ENCODE assay signal across 28 cellular contexts in the genomic region with DNA sequence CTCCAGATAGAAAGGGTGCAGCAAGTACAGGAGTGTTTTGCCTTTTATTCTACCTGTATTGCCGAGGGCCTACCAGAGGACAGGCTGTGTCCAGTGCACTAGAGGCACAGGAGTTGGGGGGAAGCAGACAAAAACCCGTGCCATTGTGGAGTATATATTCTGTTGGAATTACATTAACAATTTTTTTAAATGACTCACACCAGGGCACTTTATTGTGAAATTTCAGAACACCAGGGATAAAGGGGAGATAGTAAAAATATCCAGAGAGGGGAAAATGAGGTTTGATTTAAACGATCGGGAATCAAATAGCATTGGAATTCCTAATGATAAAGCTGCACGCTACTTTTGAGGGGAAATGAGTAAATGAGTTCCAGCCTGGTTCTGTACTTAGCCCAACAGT.
"Had no signal": no experiment of that assay in that cellular context is flagged by ENCODE, and none has a peak within 500 bp of the region (broad histone marks: within the 10 kb centered on the region; RNA-seq: fewer than 3 reads in every experiment).

No MANE protein-coding gene starts in this region.

- H3K9me3 Mint-ChIP-seq: activated CD4-positive, alpha-beta memory T cell treated with anti-CD3 and anti-CD28 coated beads, Interleukin-2, amount 10 ng/mL, durations not matched to agents 7 days and 5 days; activated CD4-positive, alpha-beta T cell treated with anti-CD3 and anti-CD28 coated beads, Interleukin-2, amount 10 ng/mL, durations not matched to agents 7 days and 5 days; activated T-cell treated with anti-CD3 and anti-CD28 coated beads, Interleukin-2, amount 50 U/mL, for 24 hours; mesothelial cell of epicardium; WTC11 had no signal

- H3K4me3 Mint-ChIP-seq: activated CD4-positive, alpha-beta memory T cell treated with anti-CD3 and anti-CD28 coated beads, Interleukin-2, amount 10 ng/mL, durations not matched to agents 7 days and 5 days; activated CD4-positive, alpha-beta T cell treated with anti-CD3 and anti-CD28 coated beads, Interleukin-2, amount 10 ng/mL, durations not matched to agents 7 days and 5 days; activated T-cell treated with anti-CD3 and anti-CD28 coated beads, Interleukin-2, amount 50 U/mL, for 24 hours; mesothelial cell of epicardium; naive B cell; WTC11 had no signal

- H3K27me3 Mint-ChIP-seq: activated CD4-positive, alpha-beta memory T cell treated with anti-CD3 and anti-CD28 coated beads, Interleukin-2, amount 10 ng/mL, durations not matched to agents 7 days and 5 days; activated CD4-positive, alpha-beta T cell treated with anti-CD3 and anti-CD28 coated beads, Interleukin-2, amount 10 ng/mL, durations not matched to agents 7 days and 5 days; activated T-cell treated with anti-CD3 and anti-CD28 coated beads, Interleukin-2, amount 50 U/mL, for 24 hours; naive B cell; progenitor cell of endocrine pancreas had no signal

- DNase-seq: activated CD4-positive, alpha-beta memory T cell treated with anti-CD3 and anti-CD28 coated beads, Interleukin-2, amount 10 ng/mL, durations not matched to agents 7 days and 5 days; activated CD4-positive, alpha-beta T cell treated with anti-CD3 and anti-CD28 coated beads for 1 hour; activated CD4-positive, alpha-beta T cell treated with anti-CD3 and anti-CD28 coated beads, Interleukin-2, amount 10 ng/mL, durations not matched to agents 7 days and 5 days; activated CD8-positive, alpha-beta memory T cell treated with anti-CD3 and anti-CD28 coated beads, Interleukin-2, amount 50 U/mL, for 48 hours; activated gamma-delta T cell; activated naive CD4-positive, alpha-beta T cell treated with anti-CD3 and anti-CD28 coated beads, Interleukin-2, amount 50 U/mL, for 16 hours; activated T-cell treated with anti-CD3 and anti-CD28 coated beads, Interleukin-2, amount 50 U/mL, for 24 hours; anterior cingulate cortex; gastrocnemius medialis; left cardiac atrium; mammary epithelial cell; naive B cell; ovary; retina; stimulated activated CD4-positive, alpha-beta T cell treated with anti-CD3 and anti-CD28 coated beads, Interleukin-12 subunit alpha, Interleukin-12 subunit beta, amount 100 ng/mL, for 4 hours; stimulated activated CD4-positive, alpha-beta T cell treated with anti-CD3 and anti-CD28 coated beads, Interleukin-4, amount 100 ng/mL, for 1 hour; stimulated activated naive CD8-positive, alpha-beta T cell treated with anti-CD3 and anti-CD28 coated beads, Interleukin-15, Interleukin-2, amounts not matched to agents 100 U/mL and 50 U/mL, for 24 hours; T-helper 2 cell; testis; transverse colon had no signal

- ATAC-seq: esophagus mucosa; gastrocnemius medialis; left cardiac atrium; sciatic nerve; stimulated activated naive CD8-positive, alpha-beta T cell treated with anti-CD3 and anti-CD28 coated beads, Interleukin-15, Interleukin-2, amounts not matched to agents 100 U/mL and 50 U/mL, for 24 hours; WTC11 had no signal

- H3K79me2 ChIP-seq: hepatocyte had no signal

- H3K36me3 ChIP-seq: gastrocnemius medialis, ovary, transverse colon had no signal

- H3K4me1 ChIP-seq: gastrocnemius medialis, transverse colon had no signal

- H3K9me3 ChIP-seq: gastrocnemius medialis, ovary, testis, transverse colon had no signal

- H3K27ac Mint-ChIP-seq: activated CD4-positive, alpha-beta memory T cell treated with anti-CD3 and anti-CD28 coated beads, Interleukin-2, amount 10 ng/mL, durations not matched to agents 7 days and 5 days; activated CD4-positive, alpha-beta T cell treated with anti-CD3 and anti-CD28 coated beads, Interleukin-2, amount 10 ng/mL, durations not matched to agents 7 days and 5 days; activated T-cell treated with anti-CD3 and anti-CD28 coated beads, Interleukin-2, amount 50 U/mL, for 24 hours; mesothelial cell of epicardium; progenitor cell of endocrine pancreas; WTC11 had no signal

- H3K4me1 Mint-ChIP-seq: mesothelial cell of epicardium had no signal

- H3K4me3 ChIP-seq: coronary artery, gastrocnemius medialis, hepatocyte, ovary, skin epidermis, testis, transverse colon had no signal

- H3K36me3 Mint-ChIP-seq: mesothelial cell of epicardium, WTC11 had no signal

- H3K4me2 ChIP-seq: hepatocyte had no signal

- H3K27ac ChIP-seq: coronary artery, gastrocnemius medialis, hepatocyte, ovary, skin epidermis, testis, transverse colon had no signal

- H3K27me3 ChIP-seq: gastrocnemius medialis, hepatocyte, ovary, testis, transverse colon had no signal

- H2AFZ ChIP-seq: hepatocyte had no signal
